ENCODE assay signal across 8 cellular contexts in genomic region chr22:42648368-42649260, GRCh38. TPM values are rescaled to one million over a fixed set of nuclear protein-coding genes. Genes with fewer than 3 reads are reported as not detected.
DNase-seq lines count a peak whose midpoint lies in the region; ATAC-seq and TF ChIP-seq lines count a peak whose summit lies in the region.

No MANE protein-coding gene starts in this region.

- DNase-seq in CD14-positive monocyte (ENCODE audit: low spot score) (no peak), HL-60 (ENCODE audit: low read depth in 1 of 2, low spot score in 1 of 2) (peak; percentile 26 to 47), mesothelial cell of epicardium (ENCODE audit: low spot score in 2 of 2, unreplicated experiment in 2 of 2) (no peak), suprapubic skin (ENCODE audit: low spot score in 2 of 2) (no peak)
- DNase-seq in effector memory CD8-positive, alpha-beta T cell, result peak; percentile 27 to 46 (median 30)
- no peak for DNase-seq in activated effector memory CD4-positive, alpha-beta T cell treated with Interleukin-2 at 50 U/mL for 16 hours

- H3K27me3 Mint-ChIP-seq in CD14-positive monocyte (ENCODE audit: low read depth in 3 of 3) (peaks cover 0 to 3% (median 3%) of the 10 kb centered on the region in 3 donors), mesothelial cell of epicardium (ENCODE audit: low read depth) (no peaks in the 10 kb centered on the region)
- H3K27me3 Mint-ChIP-seq in effector memory CD8-positive, alpha-beta T cell, result no peaks in the 10 kb centered on the region

- H3K4me3 Mint-ChIP-seq in CD14-positive monocyte (peak overlapping the region; percentile 96 to 99), mesothelial cell of epicardium (peak overlapping the region; percentile 88)
- H3K4me3 Mint-ChIP-seq in effector memory CD8-positive, alpha-beta T cell, result peak overlapping the region; percentile 77 to 98

- H3K27me3 ChIP-seq in HL-60 (ENCODE audit: insufficient read depth, poor library complexity, severe bottlenecking) (no peaks in the 10 kb centered on the region), suprapubic skin (no peaks in the 10 kb centered on the region)

- peak; percentile 42 for ATAC-seq in GM19455 (IDR thresholded peaks at IDR 0.05; ENCODE audit: unreplicated experiment)
- peak; percentile 56 for ATAC-seq in effector memory CD8-positive, alpha-beta T cell (replicated peaks)

- TF ChIP-seq EP300 in suprapubic skin (IDR thresholded peaks at IDR 0.05), result no peak

- peaks cover 55% of the 10 kb centered on the region for H3K4me1 ChIP-seq in suprapubic skin

- peak overlapping the region; percentile 84 to 99 (median 96) for H3K27ac Mint-ChIP-seq in CD14-positive monocyte
- peak overlapping the region; percentile 77 to 99 for H3K27ac Mint-ChIP-seq in effector memory CD8-positive, alpha-beta T cell
- H3K27ac Mint-ChIP-seq in mesothelial cell of epicardium, result peak overlapping the region; percentile 94

- TF ChIP-seq POLR2A in suprapubic skin (IDR thresholded peaks at IDR 0.05), result peak in 1 of 2 donors; percentile 48

- no peaks in the 10 kb centered on the region for H3K9me3 ChIP-seq in suprapubic skin

- H3K9me3 Mint-ChIP-seq in CD14-positive monocyte (no peaks in the 10 kb centered on the region), mesothelial cell of epicardium (no peaks in the 10 kb centered on the region)
- H3K9me3 Mint-ChIP-seq in effector memory CD8-positive, alpha-beta T cell, result no peaks in the 10 kb centered on the region

- TF ChIP-seq CTCF in CD14-positive monocyte (IDR thresholded peaks at IDR 0.05), result no peak
- no peak for TF ChIP-seq CTCF in HL-60 (IDR thresholded peaks at IDR 0.05; ENCODE audit: insufficient read depth, low read length)
- no peak for TF ChIP-seq CTCF in WI38 (IDR thresholded peaks at IDR 0.05; ENCODE audit: low read depth, low read length)
- no peak for TF ChIP-seq CTCF in mesothelial cell of epicardium (IDR thresholded peaks at IDR 0.05; ENCODE audit: unreplicated experiment)
- no peak for TF ChIP-seq CTCF in suprapubic skin (IDR thresholded peaks at IDR 0.05)

- H3K27ac ChIP-seq in HL-60 (replicated peaks), result peak overlapping the region; percentile 59
- peak overlapping the region; percentile 97 for H3K27ac ChIP-seq in suprapubic skin

- 2% methylated on average over 23 of the region's 51 CpGs for WGBS in suprapubic skin

- H3K4me3 ChIP-seq in HL-60 (replicated peaks; ENCODE audit: insufficient read depth, low read length) (peak overlapping the region; percentile 98), WI38 (ENCODE audit: low read depth, low read length) (peak overlapping the region; percentile 94), suprapubic skin (peak overlapping the region; percentile 95)

- intact Hi-C loops in CD14-positive monocyte (cut with micrococcal nuclease), result no loop called here

- H3K36me3 Mint-ChIP-seq in CD14-positive monocyte (peaks cover 8 to 17% of the 10 kb centered on the region in 2 donors), mesothelial cell of epicardium (no peaks in the 10 kb centered on the region)
- H3K36me3 Mint-ChIP-seq in effector memory CD8-positive, alpha-beta T cell (ENCODE audit: insufficient read depth), result peaks cover 25% of the 10 kb centered on the region

- no peaks in the 10 kb centered on the region for H3K36me3 ChIP-seq in suprapubic skin

- H3K4me1 Mint-ChIP-seq in CD14-positive monocyte, result peaks cover 51% of the 10 kb centered on the region
- peaks cover 26 to 32% of the 10 kb centered on the region in 2 donors for H3K4me1 Mint-ChIP-seq in effector memory CD8-positive, alpha-beta T cell (ENCODE audit: low read depth in 2 of 2)
- H3K4me1 Mint-ChIP-seq in mesothelial cell of epicardium, result peaks cover 34% of the 10 kb centered on the region

RNA-seq across cellular contexts. Expression of gene CYB5R3, which starts 0.6 kb away (rescaled TPM):
- polyA plus RNA-seq in CD14-positive monocyte, result 10 to 100 TPM; 54.0 to 76.4 TPM
- total RNA-seq in mesothelial cell of epicardium (94.7 to 102 TPM (median 99.0 TPM) in 3 replicates), suprapubic skin (100 to 1,000 TPM; 107 to 159 (median 138) TPM)

RNA-seq across cellular contexts. Expression of gene ATP5MGL, which starts 8.2 kb away (rescaled TPM):
- under 1 TPM in 1 of 2 donors, not detected in 1; 0.26 TPM for polyA plus RNA-seq in CD14-positive monocyte
- total RNA-seq in mesothelial cell of epicardium, result 1.3 to 1.7 TPM (median 1.5 TPM) in 3 replicates
- 1 to 10 TPM in 3 of 4 donors, not detected in 1; 1.3 to 3.9 (median 1.5) TPM for total RNA-seq in suprapubic skin

RNA-seq across cellular contexts. Expression of gene POLDIP3, which starts 33.9 kb away (rescaled TPM):
- 10 to 100 TPM; 53.8 to 55.3 TPM for polyA plus RNA-seq in CD14-positive monocyte
- 86.9 to 89.3 TPM (median 87.2 TPM) in 3 replicates for total RNA-seq in mesothelial cell of epicardium
- total RNA-seq in suprapubic skin, result 10 to 100 TPM; 32.4 to 61.1 (median 45.7) TPM

Comparison
In these comparisons a context has a peak if more than half of its experiments do, and no peak if none do; other contexts are left out.
1. DNase-seq: peak in HL-60 (2 of 2) and effector memory CD8-positive, alpha-beta T cell (3 of 3); none in CD14-positive monocyte (single experiment), mesothelial cell of epicardium (0 of 2), suprapubic skin (0 of 2) and activated effector memory CD4-positive, alpha-beta T cell treated with Interleukin-2 at 50 U/mL for 16 hours (single experiment).
2. Peak in every context shown above with its lines, with median percentiles within 50 percentile points of each other: H3K27ac Mint-ChIP-seq, H3K4me3 Mint-ChIP-seq and H3K4me3 ChIP-seq.